ENCODE assay signal across 8 cellular contexts in genomic region chr3:197959891-197960693, GRCh38. TPM values are rescaled to one million over a fixed set of nuclear protein-coding genes. Genes with fewer than 3 reads are reported as not detected.
DNase-seq lines count a peak whose midpoint lies in the region; ATAC-seq and TF ChIP-seq lines count a peak whose summit lies in the region.

Gene LMLN, plus strand, starts transcription at chr3:197960217. Its CDS starts 29 bp downstream, at chr3:197960246.

- H3K27me3 ChIP-seq in left lung: no peaks in the 10 kb centered on the region

- TF ChIP-seq CTCF in C4-2B (conservative IDR thresholded peaks at IDR 0.05): no peak
- TF ChIP-seq CTCF in left lung (IDR thresholded peaks at IDR 0.05): peak in 1 of 2 donors; percentile 14

- H3K36me3 ChIP-seq in left lung: peaks cover 0 to 19% of the 10 kb centered on the region in 2 donors

- ATAC-seq in GM19372 (IDR thresholded peaks at IDR 0.05; ENCODE audit: low read depth, unreplicated experiment): peak; percentile 98
- ATAC-seq in HG03521 (IDR thresholded peaks at IDR 0.05; ENCODE audit: unreplicated experiment): peak; percentile 98
- peak; percentile 94 for ATAC-seq in left lung

- peak; percentile 98 for DNase-seq in NCI-H69 (lab: John Stamatoyannopoulos, UW)
- DNase-seq in activated CD4-positive, alpha-beta T cell treated with anti-CD3 and anti-CD28 coated beads, Interleukin-2, amount 50 U/mL, for 1 hour: peak; percentile 92
- DNase-seq in dedifferentiated amniotic fluid mesenchymal stem cell (ENCODE audit: extremely low spot score): peak; percentile 94
- peak; percentile 98 to 99 for DNase-seq in left lung
- DNase-seq in stimulated activated CD4-positive, alpha-beta T cell treated with anti-CD3 and anti-CD28 coated beads, Interleukin-2, amount 100 ng/mL, for 4 hours (ENCODE audit: low read depth): peak; percentile 92

- intact Hi-C loops in left lung (cut with DNase I): no loop called here

- peak within 1 kb of the TSS; percentile 70 for H3K27ac ChIP-seq in C4-2B
- peak within 1 kb of the TSS; percentile 84 to 86 for H3K27ac ChIP-seq in left lung

- H3K4me1 ChIP-seq in left lung: peaks cover 24 to 52% of the 10 kb centered on the region in 2 donors

- H3K4me3 ChIP-seq in left lung: peak within 1 kb of the TSS; percentile 84 to 90

- H3K9me3 ChIP-seq in left lung: no peaks in the 10 kb centered on the region

RNA-seq across cellular contexts. Expression of gene LMLN, which starts in this region (rescaled TPM):
- total RNA-seq in left lung: 10 to 100 TPM in 1 of 2 donors, 1 to 10 TPM in 1; 9.7 to 10.3 TPM

Comparison
In these comparisons a context has a peak if more than half of its experiments do, and no peak if none do; other contexts are left out.
1. Peak in every context shown above with its lines: DNase-seq, ATAC-seq, H3K4me3 ChIP-seq and H3K27ac ChIP-seq.